ENCODE assay signal across 10 cellular contexts in genomic region chr12:82593901-82594396, GRCh38.
DNase-seq lines count a peak whose midpoint lies in the region; ATAC-seq, FAIRE-seq and TF ChIP-seq lines count a peak whose summit lies in the region.
"Had no signal": no experiment of that assay in that cellular context is flagged by ENCODE, and none has a peak within 500 bp of the region (broad histone marks: within the 10 kb centered on the region; RNA-seq: fewer than 3 reads in every experiment).

No MANE protein-coding gene starts in this region.

- no peaks in the 10 kb centered on the region for H3K36me3 Mint-ChIP-seq in activated CD4-positive, alpha-beta T cell treated with anti-CD3 and anti-CD28 coated beads for 36 hours (ENCODE audit: low read depth)

- H3K9me3 Mint-ChIP-seq in activated CD4-positive, alpha-beta T cell treated with anti-CD3 and anti-CD28 coated beads for 36 hours (ENCODE audit: low read depth), result peaks cover 11% of the 10 kb centered on the region

- no peaks in the 10 kb centered on the region for H3K27me3 Mint-ChIP-seq in activated CD4-positive, alpha-beta T cell treated with anti-CD3 and anti-CD28 coated beads for 36 hours
- H3K27me3 Mint-ChIP-seq: stimulated activated naive CD8-positive, alpha-beta T cell treated with anti-CD3 and anti-CD28 coated beads, Interleukin-15, Interleukin-2, amounts not matched to agents 100 ng/mL and 50 ng/mL, for 24 hours had no signal

- intact Hi-C loops in activated CD4-positive, alpha-beta T cell treated with anti-CD3 and anti-CD28 coated beads for 36 hours (cut with DNase I, micrococcal nuclease), result no loop called here

- POLR2A ChIA-PET in activated CD4-positive, alpha-beta T cell treated with anti-CD3 and anti-CD28 coated beads for 36 hours (lab: Charles Lee), result no interaction called here

- peak; percentile 96 for ATAC-seq in GM18907 (IDR thresholded peaks at IDR 0.05; ENCODE audit: unreplicated experiment)
- ATAC-seq in HG02571 (IDR thresholded peaks at IDR 0.05; ENCODE audit: unreplicated experiment), result peak; percentile 96
- peak; percentile 74 for ATAC-seq in HG03565 (IDR thresholded peaks at IDR 0.05; ENCODE audit: unreplicated experiment)
- no peak for ATAC-seq in activated CD4-positive, alpha-beta T cell treated with anti-CD3 and anti-CD28 coated beads for 36 hours

- no peak overlapping the region for H3K27ac Mint-ChIP-seq in activated CD4-positive, alpha-beta T cell treated with anti-CD3 and anti-CD28 coated beads for 36 hours
- H3K27ac Mint-ChIP-seq: stimulated activated naive CD8-positive, alpha-beta T cell treated with anti-CD3 and anti-CD28 coated beads, Interleukin-15, Interleukin-2, amounts not matched to agents 100 ng/mL and 50 ng/mL, for 24 hours had no signal

- no peak overlapping the region for H3K4me3 Mint-ChIP-seq in activated CD4-positive, alpha-beta T cell treated with anti-CD3 and anti-CD28 coated beads for 36 hours
- H3K4me3 Mint-ChIP-seq: stimulated activated naive CD8-positive, alpha-beta T cell treated with anti-CD3 and anti-CD28 coated beads, Interleukin-15, Interleukin-2, amounts not matched to agents 100 ng/mL and 50 ng/mL, for 24 hours had no signal

- no peaks in the 10 kb centered on the region for H3K4me1 Mint-ChIP-seq in activated CD4-positive, alpha-beta T cell treated with anti-CD3 and anti-CD28 coated beads for 36 hours

- DNase-seq in midbrain (lab: John Stamatoyannopoulos, UW) (peak; percentile 21), GM12892 (ENCODE audit: insufficient read length) (no peak), T1000 (lab: John Stamatoyannopoulos, UW) (no peak), hepatic stellate cell (ENCODE audit: low spot score) (no peak)
- DNase-seq in activated CD4-positive, alpha-beta T cell treated with anti-CD3 and anti-CD28 coated beads for 36 hours, result no peak

- no peak for FAIRE-seq in GM12892 (lab: Jason Lieb, UNC)
- FAIRE-seq: bronchial epithelial cell had no signal

- CTCF ChIA-PET in activated CD4-positive, alpha-beta T cell treated with anti-CD3 and anti-CD28 coated beads for 36 hours (lab: Charles Lee), result no interaction called here

- no peak for TF ChIP-seq POLR2A in GM12892 (IDR thresholded peaks at IDR 0.05; ENCODE audit: low read depth, low read length)
